In the genomic region with DNA sequence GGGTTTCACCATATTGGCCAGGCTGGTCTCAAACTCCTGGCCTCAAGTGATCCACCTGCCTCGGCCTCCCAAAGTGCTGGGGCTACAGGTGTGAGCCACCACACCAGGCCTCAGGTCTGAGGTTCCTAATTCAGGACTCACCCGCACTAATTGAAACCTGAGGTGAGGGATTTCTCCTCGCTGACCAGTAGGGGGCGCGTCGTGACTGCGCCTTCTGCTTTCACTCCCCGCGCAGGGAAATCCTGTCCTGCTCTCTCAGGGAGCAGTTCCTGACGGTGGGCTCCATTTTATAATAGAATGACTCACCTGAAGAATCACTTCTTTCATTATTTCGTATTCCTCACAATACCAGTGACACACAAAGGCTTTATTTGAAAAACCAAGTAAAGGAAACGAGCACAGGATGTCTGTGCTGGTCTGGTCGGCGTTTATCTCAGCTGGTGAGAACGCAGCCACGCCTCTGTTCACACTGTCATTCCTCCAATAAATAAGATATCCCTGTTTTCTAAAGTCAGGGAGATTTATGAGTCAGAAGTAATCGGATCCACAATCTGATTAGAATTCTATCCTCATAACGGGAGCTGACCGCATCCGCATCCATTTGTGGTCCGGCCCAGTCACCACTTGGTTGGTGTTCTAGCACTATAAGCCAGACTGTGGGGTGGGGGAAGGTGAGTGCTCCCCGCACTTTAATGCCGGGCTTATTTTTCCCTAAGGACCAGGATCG, we compare ENCODE assay signal across 8 cellular contexts. TPM values are rescaled to one million over a fixed set of nuclear protein-coding genes. Genes with fewer than 3 reads are reported as not detected.
DNase-seq lines count a peak whose midpoint lies in the region; ATAC-seq and TF ChIP-seq lines count a peak whose summit lies in the region.

No MANE protein-coding gene starts in this region.

- no peak overlapping the region for H3K4me3 ChIP-seq in lower leg skin (ENCODE audit: low read depth, poor library complexity, severe bottlenecking)

- intact Hi-C loops in activated CD8-positive, alpha-beta T cell treated with anti-CD3 and anti-CD28 coated beads for 36 hours (cut with micrococcal nuclease), result loop anchor here (1.0 to 10.0 kb wide), 4 partner anchors 20 to 172 kb away; partner anchors contain the start of gene INPP5F
- intact Hi-C loops in lower leg skin (cut with DNase I; ENCODE audit: low total_unique reads), result no loop called here

- peak overlapping the region; percentile 77 for H3K27ac Mint-ChIP-seq in activated CD8-positive, alpha-beta T cell treated with anti-CD3 and anti-CD28 coated beads for 36 hours

- POLR2A ChIA-PET in activated CD8-positive, alpha-beta T cell treated with anti-CD3 and anti-CD28 coated beads for 36 hours (lab: Charles Lee), result interaction anchor here (1.1 to 1.9 kb wide), 6 partner anchors 18 to 186 kb away, joined by 3 to 8 read pairs (median 5); partner anchors contain the start of genes INPP5F and MCMBP

- no peaks in the 10 kb centered on the region for H3K9me3 Mint-ChIP-seq in activated CD8-positive, alpha-beta T cell treated with anti-CD3 and anti-CD28 coated beads for 36 hours

- TF ChIP-seq CTCF in 22Rv1 (IDR thresholded peaks at IDR 0.05) (peak; percentile 97), lower leg skin (IDR thresholded peaks at IDR 0.05) (peak in 1 of 3 donors; percentile 67)
- peak; percentile 98 for TF ChIP-seq CTCF in activated CD8-positive, alpha-beta T cell treated with anti-CD3 and anti-CD28 coated beads for 36 hours (IDR thresholded peaks at IDR 0.05)

- no peaks in the 10 kb centered on the region for H3K36me3 Mint-ChIP-seq in activated CD8-positive, alpha-beta T cell treated with anti-CD3 and anti-CD28 coated beads for 36 hours (ENCODE audit: low read depth)

- peaks cover 20% of the 10 kb centered on the region for H3K4me1 Mint-ChIP-seq in activated CD8-positive, alpha-beta T cell treated with anti-CD3 and anti-CD28 coated beads for 36 hours (ENCODE audit: low read depth)

- WGBS in lower leg skin, 2 donors, result 14 to 15% methylated on average over 24 of the region's 24 CpGs

- H3K27ac ChIP-seq in 22Rv1, result no peak overlapping the region

- CTCF ChIA-PET in activated CD8-positive, alpha-beta T cell treated with anti-CD3 and anti-CD28 coated beads for 36 hours (lab: Charles Lee), result interaction anchor here (0.7 to 4.2 kb wide), 53 partner anchors 9 to 206 kb away, joined by 3 to 58 read pairs (median 4); partner anchors contain the start of genes INPP5F, MCMBP and SEC23IP

- H3K27me3 Mint-ChIP-seq in activated CD8-positive, alpha-beta T cell treated with anti-CD3 and anti-CD28 coated beads for 36 hours, result no peaks in the 10 kb centered on the region

- TF ChIP-seq POLR2A in GM18505 (IDR thresholded peaks at IDR 0.05; ENCODE audit: borderline replicate concordance, extremely low read depth, insufficient read depth, insufficient read length), result no peak
- TF ChIP-seq POLR2A in lower leg skin (IDR thresholded peaks at IDR 0.05), result no peak

- peak; percentile 64 for DNase-seq in NCI-H460 (ENCODE audit: extremely low read depth, low read depth)
- DNase-seq in activated CD8-positive, alpha-beta T cell treated with anti-CD3 and anti-CD28 coated beads for 36 hours, result peak; percentile 86
- peak; percentile 81 for DNase-seq in ecto neural progenitor cell (ENCODE audit: low spot score)
- DNase-seq in lower leg skin (ENCODE audit: low spot score in 2 of 2), result peak; percentile 43 to 93
- DNase-seq in stimulated activated CD4-positive, alpha-beta T cell treated with anti-CD3 and anti-CD28 coated beads, Interleukin-4, amount 100 ng/mL, for 24 hours, result peak; percentile 90

- H3K4me3 Mint-ChIP-seq in activated CD8-positive, alpha-beta T cell treated with anti-CD3 and anti-CD28 coated beads for 36 hours, result peak overlapping the region; percentile 21

- ATAC-seq in GM18505 (IDR thresholded peaks at IDR 0.05; ENCODE audit: unreplicated experiment), result peak; percentile 75
- peak; percentile 67 for ATAC-seq in HG03103 (IDR thresholded peaks at IDR 0.05; ENCODE audit: low read depth, unreplicated experiment)
- peak; percentile 89 for ATAC-seq in activated CD8-positive, alpha-beta T cell treated with anti-CD3 and anti-CD28 coated beads for 36 hours

RNA-seq across cellular contexts. Expression of gene BAG3, which starts 35.4 kb away (rescaled TPM):
- 16.6 and 17.6 TPM in 2 replicates for total RNA-seq in NCI-H460 (2014; rRNA removed; shearing (Covaris generic))
- polyA plus RNA-seq in NCI-H460 (2014; cell fraction: nucleus; rRNA removed), result 15.0 and 15.9 TPM in 2 replicates
- total RNA-seq in activated CD8-positive, alpha-beta T cell treated with anti-CD3 and anti-CD28 coated beads for 36 hours, result 10 to 100 TPM; 13.4 to 14.3 TPM
- 10 to 100 TPM; 55.5 to 87.8 (median 77.9) TPM for total RNA-seq in lower leg skin

RNA-seq across cellular contexts. Expression of gene INPP5F, which starts 39.2 kb away (rescaled TPM):
- 8.0 and 9.3 TPM in 2 replicates for total RNA-seq in NCI-H460 (2014; rRNA removed; shearing (Covaris generic))
- 15.7 and 20.3 TPM in 2 replicates for polyA plus RNA-seq in NCI-H460 (2014; cell fraction: nucleus; rRNA removed)
- 10 to 100 TPM; 10.7 TPM for total RNA-seq in activated CD8-positive, alpha-beta T cell treated with anti-CD3 and anti-CD28 coated beads for 36 hours
- total RNA-seq in lower leg skin, result 10 to 100 TPM; 13.8 to 17.1 (median 15.0) TPM
